8 cellular contexts compared by ENCODE assay signal in genomic region chr13:112688560-112689497, GRCh38. TPM values are rescaled to one million over a fixed set of nuclear protein-coding genes. Genes with fewer than 3 reads are reported as not detected.
DNase-seq lines count a peak whose midpoint lies in the region; ATAC-seq and TF ChIP-seq lines count a peak whose summit lies in the region.

No MANE protein-coding gene starts in this region.

- no peak overlapping the region for H3K18ac ChIP-seq in H9 (ENCODE audit: insufficient read length, low read depth, low read length)

- no peak overlapping the region for H3K27ac ChIP-seq in H9 (ENCODE audit: insufficient read length, low read depth, low read length)
- no peak overlapping the region for H3K27ac ChIP-seq in PC-9
- peak overlapping the region; percentile 51 to 97 (median 91) for H3K27ac ChIP-seq in skin epidermis

- H4K5ac ChIP-seq in H9 (ENCODE audit: insufficient read length, low read depth, low read length) = no peak overlapping the region

- no peak overlapping the region for H2BK5ac ChIP-seq in H9 (ENCODE audit: insufficient read length, low read length)

- peak overlapping the region; percentile 21 to 81 (median 56); a peak in 5 of 7 replicates for H3K27ac Mint-ChIP-seq in H9
- peak overlapping the region; percentile 93 for H3K27ac Mint-ChIP-seq in activated naive CD4-positive, alpha-beta T cell treated with anti-CD3 and anti-CD28 coated beads, Interleukin-2, amount 50 U/mL, for 24 hours

- H3K4me1 Mint-ChIP-seq in H9 = peaks cover 41 to 42% of the 10 kb centered on the region in 2 experiments
- H3K4me1 Mint-ChIP-seq in activated naive CD4-positive, alpha-beta T cell treated with anti-CD3 and anti-CD28 coated beads, Interleukin-2, amount 50 U/mL, for 24 hours = peaks cover 40% of the 10 kb centered on the region

- H3K14ac ChIP-seq in H9 (ENCODE audit: insufficient read depth, low read length) = no peak overlapping the region; the same call in 1 of the 2 replicates

- H2AFZ ChIP-seq in H9 (ENCODE audit: low read length) (no peak overlapping the region), PC-9 (peak overlapping the region; percentile 88)

- H3T11ph ChIP-seq in H9 (ENCODE audit: low read length) = no peak overlapping the region

- peak overlapping the region; percentile 14 for H3K4me2 ChIP-seq in H9 (ENCODE audit: insufficient read depth, insufficient read length, low read length)
- peak overlapping the region; percentile 89 for H3K4me2 ChIP-seq in PC-9

- H3K27me3 Mint-ChIP-seq in H9 (ENCODE audit: low read depth) = peaks cover 19% of the 10 kb centered on the region
- H3K27me3 Mint-ChIP-seq in activated naive CD4-positive, alpha-beta T cell treated with anti-CD3 and anti-CD28 coated beads, Interleukin-2, amount 50 U/mL, for 24 hours = no peaks in the 10 kb centered on the region

- peak; percentile 44 for DNase-seq in H9
- DNase-seq in PC-9 = no peak
- no peak for DNase-seq in NCI-H345 treated with DMSO at 0.1 percent for 48 hours (lab: John Stamatoyannopoulos, UW; ENCODE audit: unreplicated experiment)

- intact Hi-C loops in PC-9 (cut with micrococcal nuclease; ENCODE audit: unreplicated experiment) = loop anchor here (1.0 kb wide), 1 partner anchor 36 kb away; no protein-coding TSS in a partner anchor

- no peak overlapping the region for H4K91ac ChIP-seq in H9 (ENCODE audit: insufficient read length, low read depth, low read length)

- H3K23me2 ChIP-seq in H9 (ENCODE audit: insufficient read length, low read depth, low read length, poor library complexity, severe bottlenecking) = peaks cover 12% of the 10 kb centered on the region

- H2BK12ac ChIP-seq in H9 (ENCODE audit: insufficient read length, low read depth, low read length) = no peak overlapping the region

- CTCF ChIA-PET in PC-9 (lab: Charles Lee) = interaction anchor here (0.5 kb wide), 1 partner anchor 23 kb away, joined by 3 read pairs; no protein-coding TSS in a partner anchor

- H3K56ac ChIP-seq in H9 (ENCODE audit: insufficient read length, low read depth, low read length) = no peak overlapping the region

- H3K36me3 Mint-ChIP-seq in H9 (ENCODE audit: insufficient read depth in 1 of 3, low read depth in 3 of 3) = no peaks in the 10 kb centered on the region
- no peaks in the 10 kb centered on the region for H3K36me3 Mint-ChIP-seq in activated naive CD4-positive, alpha-beta T cell treated with anti-CD3 and anti-CD28 coated beads, Interleukin-2, amount 50 U/mL, for 24 hours

- peaks cover 11% of the 10 kb centered on the region; the same call in 1 of the 2 replicates for H3K79me2 ChIP-seq in H9 (ENCODE audit: insufficient read depth, low read length)
- peaks cover 34% of the 10 kb centered on the region for H3K79me2 ChIP-seq in PC-9 (ENCODE audit: low read depth)

- no peaks in the 10 kb centered on the region for H3K9me2 ChIP-seq in PC-9 (ENCODE audit: insufficient read depth)

- H3K4me1 ChIP-seq in H9 (ENCODE audit: insufficient read depth, low read length) (peaks cover 6% of the 10 kb centered on the region; the same call in 1 of the 2 replicates), PC-9 (replicated peaks; ENCODE audit: insufficient read depth) (peaks cover 43% of the 10 kb centered on the region)

- ATAC-seq in HG02763 (IDR thresholded peaks at IDR 0.05; ENCODE audit: unreplicated experiment) (no peak), GM19351 (IDR thresholded peaks at IDR 0.05; ENCODE audit: unreplicated experiment) (no peak)

- no peaks in the 10 kb centered on the region; a peak in 1 of 5 replicates for H3K9me3 Mint-ChIP-seq in H9
- no peaks in the 10 kb centered on the region for H3K9me3 Mint-ChIP-seq in activated naive CD4-positive, alpha-beta T cell treated with anti-CD3 and anti-CD28 coated beads, Interleukin-2, amount 50 U/mL, for 24 hours

- no peaks in the 10 kb centered on the region for H3K27me3 ChIP-seq in H9 (ENCODE audit: insufficient read depth, low read length)
- H3K27me3 ChIP-seq in PC-9 (ENCODE audit: insufficient read depth, low read depth) = no peaks in the 10 kb centered on the region

- BruUV-seq in PC-9 (replicated peaks; lab: Mats Ljungman, UMichigan) = no TSS peak

- H2BK15ac ChIP-seq in H9 (ENCODE audit: low read depth, low read length) = no peak overlapping the region; the same call in 1 of the 2 replicates

- no peak overlapping the region for H4K8ac ChIP-seq in H9 (replicated peaks; ENCODE audit: insufficient read length, low read depth, low read length)

- peak overlapping the region; percentile 73 to 76 for H3K4me3 Mint-ChIP-seq in H9
- H3K4me3 Mint-ChIP-seq in activated naive CD4-positive, alpha-beta T cell treated with anti-CD3 and anti-CD28 coated beads, Interleukin-2, amount 50 U/mL, for 24 hours = peak overlapping the region; percentile 86

- H2BK120ac ChIP-seq in H9 (ENCODE audit: low read depth, low read length, poor library complexity, severe bottlenecking) = no peak overlapping the region

- peaks cover 5% of the 10 kb centered on the region for H3K79me1 ChIP-seq in H9 (ENCODE audit: insufficient read depth, low read depth, low read length, poor library complexity, severe bottlenecking)

- no CpG with 5 or more reads among the region's 22 CpGs for WGBS in H9 (ENCODE audit: extremely low coverage, insufficient read length, low lambda C conversion rate)

- POLR2A ChIA-PET in PC-9 (lab: Charles Lee; ENCODE audit: unreplicated experiment) = no interaction called here

- no peak overlapping the region for H3K9ac ChIP-seq in H9 (ENCODE audit: extremely low read depth, insufficient read length, low read length)

- H2AK5ac ChIP-seq in H9 (ENCODE audit: insufficient read length, low read length) = no peak overlapping the region

- TF ChIP-seq CTCF in H9 (conservative IDR thresholded peaks at IDR 0.05) = no peak
- no peak for TF ChIP-seq CTCF in PC-9 (conservative IDR thresholded peaks at IDR 0.05)

- H3K9me3 ChIP-seq in H9 (ENCODE audit: control insufficient read depth, low read depth, low read length) = no peaks in the 10 kb centered on the region
- no peaks in the 10 kb centered on the region for H3K9me3 ChIP-seq in PC-9 (ENCODE audit: insufficient read depth, low read depth)

- H3K23ac ChIP-seq in H9 (ENCODE audit: insufficient read length, low read depth, low read length) = no peak overlapping the region

- H4K20me1 ChIP-seq in H9 (ENCODE audit: control insufficient read depth, insufficient read depth, insufficient read length) (no peaks in the 10 kb centered on the region), PC-9 (ENCODE audit: insufficient read depth) (peaks cover 14% of the 10 kb centered on the region)

- H3K4me3 ChIP-seq in PC-9 (peak overlapping the region; percentile 97), iPS-11a (ENCODE audit: low read depth, low read length) (peak overlapping the region; percentile 47), skin epidermis (peak overlapping the region; percentile 74 to 88 (median 80))

- H3K4ac ChIP-seq in H9 (ENCODE audit: low read depth, low read length) = no peak overlapping the region

- H3F3A ChIP-seq in PC-9 (ENCODE audit: insufficient read depth, low read depth) = peaks cover 34% of the 10 kb centered on the region

- no peaks in the 10 kb centered on the region for H3K36me3 ChIP-seq in PC-9 (ENCODE audit: low read depth)

- no peak overlapping the region for H2BK20ac ChIP-seq in H9 (ENCODE audit: low read depth, low read length, poor library complexity, severe bottlenecking)

RNA-seq across cellular contexts. Expression of gene ATP11A, which starts 1.0 kb away (rescaled TPM):
- 61.6 and 65.3 TPM in 2 replicates for total RNA-seq in H9 (2021)
- total RNA-seq in PC-9 (2021) = 65.6 and 92.2 TPM in 2 replicates

Comparison
In these comparisons a context has a peak if more than half of its experiments do, and no peak if none do; other contexts are left out.
1. H3K27ac ChIP-seq: peak in skin epidermis (21 of 21); none in H9 (single experiment) and PC-9 (single experiment).
2. H3K4me3 ChIP-seq: peak in every context shown above with its lines; median percentile 97 in PC-9; 80 in skin epidermis; 47 in iPS-11a.